Comparison of ENCODE assay signal across 8 cellular contexts in the genomic region with DNA sequence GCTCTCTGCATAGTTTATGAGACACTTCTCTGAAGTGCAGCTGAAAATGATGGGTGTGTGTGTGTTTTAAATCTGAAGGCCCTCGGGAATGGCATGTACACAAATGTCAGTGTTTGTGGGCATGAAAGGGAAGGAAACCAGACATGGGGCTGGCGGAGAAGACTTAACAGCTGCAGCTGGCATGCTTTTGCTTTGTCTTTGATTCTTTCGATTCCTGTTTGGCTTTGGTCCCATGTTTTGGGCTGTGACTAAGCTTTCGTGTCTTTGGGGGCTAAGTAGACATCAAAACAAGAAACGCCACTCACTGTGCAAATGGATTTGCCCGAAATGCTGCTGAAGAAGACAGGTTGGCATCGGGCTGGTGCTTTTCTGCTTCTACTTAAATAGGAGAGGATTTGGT.
DNase-seq lines count a peak whose midpoint lies in the region; ATAC-seq and TF ChIP-seq lines count a peak whose summit lies in the region.

No MANE protein-coding gene starts in this region.

- peak; percentile 63 for DNase-seq in activated naive CD4-positive, alpha-beta T cell treated with anti-CD3 and anti-CD28 coated beads, Interleukin-2, amount 10 ng/mL, durations not matched to agents 7 days and 5 days
- DNase-seq in middle frontal gyrus (ENCODE audit: extremely low spot score, low spot score) (peak; percentile 29), ACHN (no peak), RKO (ENCODE audit: low spot score) (no peak), DMS114 treated with DMSO at 0.1 percent for 48 hours (lab: John Stamatoyannopoulos, UW; ENCODE audit: unreplicated experiment) (no peak), immature natural killer cell (no peak)

- no peaks in the 10 kb centered on the region for H3K27me3 ChIP-seq in KMS-11 (ENCODE audit: insufficient read depth, low read depth)

- peak; percentile 90 for ATAC-seq in GM19395 (IDR thresholded peaks at IDR 0.05; ENCODE audit: unreplicated experiment)

- peaks cover 42% of the 10 kb centered on the region for H3K36me3 Mint-ChIP-seq in activated naive CD4-positive, alpha-beta T cell treated with anti-CD3 and anti-CD28 coated beads, Interleukin-2, amount 10 ng/mL, durations not matched to agents 7 days and 5 days
- peaks cover 13 to 18% (median 17%) of the 10 kb centered on the region in 3 donors for H3K36me3 Mint-ChIP-seq in immature natural killer cell

- no peak overlapping the region for H3K4me3 ChIP-seq in KMS-11 (IDR thresholded peaks at IDR 0.05; ENCODE audit: insufficient read depth, low read depth, low read length)

- H3K4me3 Mint-ChIP-seq in activated naive CD4-positive, alpha-beta T cell treated with anti-CD3 and anti-CD28 coated beads, Interleukin-2, amount 10 ng/mL, durations not matched to agents 7 days and 5 days: peak overlapping the region; percentile 30
- H3K4me3 Mint-ChIP-seq in immature natural killer cell: no peak overlapping the region

- CTCF ChIA-PET in activated naive CD4-positive, alpha-beta T cell treated with anti-CD3 and anti-CD28 coated beads, Interleukin-2, amount 10 ng/mL, durations not matched to agents 7 days and 5 days (lab: Charles Lee): interaction anchor here (0.7 to 1.7 kb wide), 7 partner anchors 9 to 180 kb away, joined by 3 to 6 read pairs (median 3); a partner anchor contains a TSS

- H3K36me3 ChIP-seq in KMS-11 (ENCODE audit: insufficient read depth): no peaks in the 10 kb centered on the region

- peaks cover 38% of the 10 kb centered on the region for H3K4me1 ChIP-seq in KMS-11 (ENCODE audit: low read depth, poor library complexity, severe bottlenecking)

- peaks cover 33% of the 10 kb centered on the region for H3K4me1 Mint-ChIP-seq in activated naive CD4-positive, alpha-beta T cell treated with anti-CD3 and anti-CD28 coated beads, Interleukin-2, amount 10 ng/mL, durations not matched to agents 7 days and 5 days
- peaks cover 3 to 6% of the 10 kb centered on the region in 2 donors for H3K4me1 Mint-ChIP-seq in immature natural killer cell

- H3K9me3 Mint-ChIP-seq in activated naive CD4-positive, alpha-beta T cell treated with anti-CD3 and anti-CD28 coated beads, Interleukin-2, amount 10 ng/mL, durations not matched to agents 7 days and 5 days: peaks cover 46% of the 10 kb centered on the region
- H3K9me3 Mint-ChIP-seq in immature natural killer cell: peaks cover 11 to 26% (median 21%) of the 10 kb centered on the region in 6 donors

- H3K27ac ChIP-seq in KMS-11: peak overlapping the region; percentile 64

- H4K20me1 ChIP-seq in KMS-11 (ENCODE audit: insufficient read depth): no peaks in the 10 kb centered on the region

- peak overlapping the region; percentile 84 for H3K27ac Mint-ChIP-seq in activated naive CD4-positive, alpha-beta T cell treated with anti-CD3 and anti-CD28 coated beads, Interleukin-2, amount 10 ng/mL, durations not matched to agents 7 days and 5 days
- H3K27ac Mint-ChIP-seq in immature natural killer cell: no peak overlapping the region

- no peaks in the 10 kb centered on the region for H3K27me3 Mint-ChIP-seq in activated naive CD4-positive, alpha-beta T cell treated with anti-CD3 and anti-CD28 coated beads, Interleukin-2, amount 10 ng/mL, durations not matched to agents 7 days and 5 days
- peaks cover 5 to 29% (median 7%) of the 10 kb centered on the region in 3 donors for H3K27me3 Mint-ChIP-seq in immature natural killer cell (ENCODE audit: low read depth in 3 of 3)

- in situ Hi-C loops in ACHN (cut with HindIII; ENCODE audit: low pct_ligation_motif_present, low pct_unique_long_range_greater_than_20kb, low sequenced_read_pairs): no loop called here

- H3K9ac ChIP-seq in KMS-11: peak overlapping the region; percentile 41; the same call in 1 of the 2 replicates

- no peak for TF ChIP-seq CTCF in KMS-11 (conservative IDR thresholded peaks at IDR 0.05; ENCODE audit: low read depth, low read length)

- H2AFZ ChIP-seq in KMS-11 (ENCODE audit: low read depth): peak overlapping the region; percentile 51

- no peaks in the 10 kb centered on the region for H3K79me2 ChIP-seq in KMS-11 (ENCODE audit: insufficient read depth, low read depth)

- H3K4me2 ChIP-seq in KMS-11: peak overlapping the region; percentile 97

Comparison
In these comparisons a context has a peak if more than half of its experiments do, and no peak if none do; other contexts are left out.
1. DNase-seq: peak in activated naive CD4-positive, alpha-beta T cell treated with anti-CD3 and anti-CD28 coated beads, Interleukin-2, amount 10 ng/mL, durations not matched to agents 7 days and 5 days (single experiment) and middle frontal gyrus (single experiment); none in ACHN (single experiment), RKO (single experiment), DMS114 treated with DMSO at 0.1 percent for 48 hours (single experiment) and immature natural killer cell (0 of 3).